Comparison of ENCODE assay signal across 7 cellular contexts in the genomic region with DNA sequence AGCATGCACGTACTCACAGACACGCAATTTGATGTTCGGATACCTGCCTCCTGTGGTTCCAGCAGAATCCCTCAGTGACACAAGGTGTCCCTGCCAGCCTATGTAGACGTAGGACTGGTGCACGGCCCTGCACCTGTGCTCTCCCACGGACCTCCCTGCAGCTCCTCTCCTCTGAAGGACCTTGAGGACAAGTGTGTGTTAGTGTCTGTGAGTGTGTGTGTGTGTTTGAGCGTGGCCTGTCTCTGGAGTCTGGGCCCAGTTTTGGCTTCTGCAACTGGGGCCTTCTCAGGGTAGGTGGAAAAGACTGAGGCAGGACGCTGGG. TPM values are rescaled to one million over a fixed set of nuclear protein-coding genes. Genes with fewer than 3 reads are reported as not detected.
A peak's percentile ranks its signal among the peaks of the same experiment; 100 is the strongest.
DNase-seq lines count a peak whose midpoint lies in the region; ATAC-seq and TF ChIP-seq lines count a peak whose summit lies in the region.

No MANE protein-coding gene starts in this region.

- H3K27ac ChIP-seq in smooth muscle cell (ENCODE audit: low read depth): no peak overlapping the region

- peaks cover 9% of the 10 kb centered on the region for H3K4me1 Mint-ChIP-seq in activated B cell treated with CpG ODN at 0.5 μM for 24 hours

- no peak overlapping the region for H3K9ac ChIP-seq in smooth muscle cell (ENCODE audit: low read depth)

- no peaks in the 10 kb centered on the region for H3K79me2 ChIP-seq in smooth muscle cell (ENCODE audit: low read depth)

- in situ Hi-C loops in HAP-1 (cut with MboI; ENCODE audit: low sequenced_read_pairs): no loop called here

- H3K4me2 ChIP-seq in smooth muscle cell: peak overlapping the region; percentile 98

- WGBS in smooth muscle cell (ENCODE audit: low lambda C conversion rate): 29% methylated on average over 8 of the region's 8 CpGs

- no peaks in the 10 kb centered on the region for H4K20me1 ChIP-seq in smooth muscle cell (ENCODE audit: low read depth)

- POLR2A ChIA-PET in activated B cell treated with CpG ODN at 0.5 μM for 24 hours (lab: Charles Lee): no interaction called here

- H3K36me3 Mint-ChIP-seq in activated B cell treated with CpG ODN at 0.5 μM for 24 hours (ENCODE audit: low read depth): no peaks in the 10 kb centered on the region

- H3K27ac Mint-ChIP-seq in activated B cell treated with CpG ODN at 0.5 μM for 24 hours: no peak overlapping the region

- no peaks in the 10 kb centered on the region for H3K36me3 ChIP-seq in HAP-1 (replicated peaks)
- H3K36me3 ChIP-seq in smooth muscle cell (ENCODE audit: low read depth): no peaks in the 10 kb centered on the region

- CTCF ChIA-PET in activated B cell treated with CpG ODN at 0.5 μM for 24 hours (lab: Charles Lee): no interaction called here

- no peaks in the 10 kb centered on the region for H3K9me3 Mint-ChIP-seq in activated B cell treated with CpG ODN at 0.5 μM for 24 hours

- no peak overlapping the region for H2AFZ ChIP-seq in smooth muscle cell (ENCODE audit: low read depth)

- H3K4me1 ChIP-seq in HAP-1 (peaks cover 7% of the 10 kb centered on the region; the same call in 1 of the 2 replicates), smooth muscle cell (ENCODE audit: low read depth) (peaks cover 15% of the 10 kb centered on the region)

- TF ChIP-seq CTCF in activated B cell treated with CpG ODN at 0.5 μM for 24 hours (IDR thresholded peaks at IDR 0.05) (no peak), smooth muscle cell (IDR thresholded peaks at IDR 0.05; ENCODE audit: borderline replicate concordance, insufficient read depth, poor library complexity, severe bottlenecking) (no peak), omental fat pad (IDR thresholded peaks at IDR 0.05) (no peak)

- H3F3A ChIP-seq in smooth muscle cell (ENCODE audit: low read depth): peaks cover 3% of the 10 kb centered on the region

- no peak for ATAC-seq in activated B cell treated with CpG ODN at 0.5 μM for 24 hours (ENCODE audit: low read depth)
- peak; percentile 10 for ATAC-seq in left ventricle myocardium superior
- ATAC-seq in omental fat pad (ENCODE audit: low FRiP score): no peak

- DNase-seq in HAP-1 (ENCODE audit: low spot score in 2 of 2): no peak
- DNase-seq in activated B cell treated with CpG ODN at 0.5 μM for 24 hours: no peak
- DNase-seq in left ventricle myocardium superior: no peak
- no peak for DNase-seq in smooth muscle cell (lab: John Stamatoyannopoulos, UW; ENCODE audit: unreplicated experiment)
- no peak for DNase-seq in KG1 (lab: John Stamatoyannopoulos, UW)
- no peak for DNase-seq in omental fat pad (ENCODE audit: low spot score)
- no peak for DNase-seq in NCI-H345 (lab: John Stamatoyannopoulos, UW)

- H3K4me3 ChIP-seq in HAP-1: peak overlapping the region; percentile 28
- peak overlapping the region; percentile 72 for H3K4me3 ChIP-seq in smooth muscle cell

- intact Hi-C loops in activated B cell treated with CpG ODN at 0.5 μM for 24 hours (cut with micrococcal nuclease) (no loop called here), left ventricle myocardium superior (cut with micrococcal nuclease) (no loop called here)

- H3K27me3 ChIP-seq in HAP-1 (ENCODE audit: low read depth) (no peaks in the 10 kb centered on the region; the same call in 1 of the 2 replicates), smooth muscle cell (ENCODE audit: low read depth) (peaks cover 72% of the 10 kb centered on the region)

- H3K9me3 ChIP-seq in HAP-1: no peaks in the 10 kb centered on the region
- no peaks in the 10 kb centered on the region for H3K9me3 ChIP-seq in smooth muscle cell (replicated peaks; ENCODE audit: low read depth)

- H3K27me3 Mint-ChIP-seq in activated B cell treated with CpG ODN at 0.5 μM for 24 hours: peaks cover 45% of the 10 kb centered on the region

- H3K4me3 Mint-ChIP-seq in activated B cell treated with CpG ODN at 0.5 μM for 24 hours: peak overlapping the region; percentile 80

RNA-seq across cellular contexts. Expression of gene DMBX1, which starts 22.5 kb away (rescaled TPM):
- total RNA-seq in activated B cell treated with CpG ODN at 0.5 μM for 24 hours: not detected in 2 replicates
- total RNA-seq in left ventricle myocardium superior: not detected
- not detected in 2 replicates for total RNA-seq in smooth muscle cell
- not detected in 2 replicates for polyA plus RNA-seq in smooth muscle cell
- not detected for total RNA-seq in omental fat pad
